In genomic region chr12:12908252-12908651, GRCh38 we compare ENCODE assay signal across 33 cellular contexts. TPM values are rescaled to one million over a fixed set of nuclear protein-coding genes. Genes with fewer than 3 reads are reported as not detected.
"Had no signal": no experiment of that assay in that cellular context is flagged by ENCODE, and none has a peak within 500 bp of the region (broad histone marks: within the 10 kb centered on the region; RNA-seq: fewer than 3 reads in every experiment).

No MANE protein-coding gene starts in this region.

- H3K36me3 Mint-ChIP-seq: activated CD4-positive, alpha-beta memory T cell treated with anti-CD3 and anti-CD28 coated beads for 36 hours; activated naive CD4-positive, alpha-beta T cell treated with anti-CD3 and anti-CD28 coated beads, Interleukin-2, amount 50 U/mL, for 72 hours had no signal

- H3K4me3 Mint-ChIP-seq: activated B cell treated with CpG ODN at 0.5 μM for 24 hours; activated CD4-positive, alpha-beta memory T cell treated with anti-CD3 and anti-CD28 coated beads for 36 hours; activated naive CD4-positive, alpha-beta T cell treated with anti-CD3 and anti-CD28 coated beads for 36 hours; activated T-cell treated with anti-CD3 and anti-CD28 coated beads, Interleukin-2, amount 50 U/mL, for 4 hours; activated T-helper 1 cell treated with anti-CD3 and anti-CD28 coated beads, Interleukin-12 subunit alpha, Interleukin-12 subunit beta, Interleukin-2, Interleukin-4 antibody, amounts not matched to agents 30 ng/mL and 10 ng/mL and 1 ng/mL, durations not matched to agents 14 hours and 24 hours and 36 hours had no signal

- H3K27me3 ChIP-seq: adrenal gland, body of pancreas, breast epithelium, SJCRH30 had no signal

- H3K36me3 ChIP-seq: adrenal gland, breast epithelium had no signal

- H3K27ac Mint-ChIP-seq: activated B cell treated with CpG ODN at 0.5 μM for 24 hours; activated CD4-positive, alpha-beta memory T cell treated with anti-CD3 and anti-CD28 coated beads for 36 hours; activated naive CD4-positive, alpha-beta T cell treated with anti-CD3 and anti-CD28 coated beads for 36 hours; activated naive CD4-positive, alpha-beta T cell treated with anti-CD3 and anti-CD28 coated beads, Interleukin-2, amount 50 U/mL, for 72 hours; activated T-helper 1 cell treated with anti-CD3 and anti-CD28 coated beads, Interleukin-12 subunit alpha, Interleukin-12 subunit beta, Interleukin-2, Interleukin-4 antibody, amounts not matched to agents 30 ng/mL and 10 ng/mL and 1 ng/mL, durations not matched to agents 14 hours and 24 hours and 36 hours had no signal

- H3K27ac ChIP-seq: adrenal gland, body of pancreas, breast epithelium, SJCRH30, SK-N-MC had no signal

- ATAC-seq: activated naive CD4-positive, alpha-beta T cell treated with anti-CD3 and anti-CD28 coated beads, Interleukin-2, amount 50 U/mL, for 72 hours; activated T-cell treated with anti-CD3 and anti-CD28 coated beads, Interleukin-2, amount 50 U/mL, for 4 hours; body of pancreas; PC-3 had no signal

- DNase-seq: activated B cell treated with CpG ODN at 0.5 μM for 24 hours; activated CD4-positive, alpha-beta memory T cell treated with anti-CD3 and anti-CD28 coated beads for 36 hours; activated CD4-positive, alpha-beta T cell treated with anti-CD3 and anti-CD28 coated beads for 4 hours; activated CD4-positive, alpha-beta T cell treated with anti-CD3 and anti-CD28 coated beads, Interleukin-2, amount 50 U/mL, for 1 hour; activated CD4-positive, CD25-positive, alpha-beta regulatory T cell treated with anti-CD3 and anti-CD28 coated beads, Interleukin-2, amount 50 U/mL, for 72 hours; activated CD8-positive, alpha-beta memory T cell treated with anti-CD3 and anti-CD28 coated beads, Interleukin-2, amount 50 U/mL, for 4 hours; activated gamma-delta T cell treated with Interleukin-2 at 50 U/mL for 16 hours; activated naive CD4-positive, alpha-beta T cell treated with anti-CD3 and anti-CD28 coated beads for 36 hours; activated T-cell treated with anti-CD3 and anti-CD28 coated beads for 4 hours; activated T-cell treated with anti-CD3 and anti-CD28 coated beads, Interleukin-2, amount 50 U/mL, for 4 hours; adrenal gland; body of pancreas; Karpas-422; KBM-7; NCI-H1105; NCI-H1417 treated with DMSO at 0.1 percent for 48 hours; NCI-H187 treated with DMSO at 0.1 percent for 48 hours; NCI-H510A; NCI-H526; NCI-H748 treated with DMSO at 0.1 percent for 48 hours; NK-92 treated with Interleukin-12 subunit alpha and Interleukin-12 subunit beta, amount 100 ng/mL, for 24 hours; PC-3; Right ventricle myocardium superior; SJCRH30 had no signal

- H3K4me3 ChIP-seq: adrenal gland, body of pancreas, breast epithelium, SJCRH30, SK-N-MC had no signal

- H3K9me3 ChIP-seq: adrenal gland, body of pancreas, breast epithelium, SJCRH30 had no signal

- H3K9me3 Mint-ChIP-seq: activated B cell treated with CpG ODN at 0.5 μM for 24 hours; activated CD4-positive, alpha-beta memory T cell treated with anti-CD3 and anti-CD28 coated beads for 36 hours; activated naive CD4-positive, alpha-beta T cell treated with anti-CD3 and anti-CD28 coated beads for 36 hours; activated naive CD4-positive, alpha-beta T cell treated with anti-CD3 and anti-CD28 coated beads, Interleukin-2, amount 50 U/mL, for 72 hours; activated T-cell treated with anti-CD3 and anti-CD28 coated beads, Interleukin-2, amount 50 U/mL, for 4 hours; activated T-helper 1 cell treated with anti-CD3 and anti-CD28 coated beads, Interleukin-12 subunit alpha, Interleukin-12 subunit beta, Interleukin-2, Interleukin-4 antibody, amounts not matched to agents 30 ng/mL and 10 ng/mL and 1 ng/mL, durations not matched to agents 14 hours and 24 hours and 36 hours had no signal

RNA-seq across cellular contexts. Expression of gene GPRC5A, which starts 16.9 kb away (rescaled TPM):
- total RNA-seq: activated B cell treated with CpG ODN at 0.5 μM for 24 hours; activated T-helper 1 cell treated with anti-CD3 and anti-CD28 coated beads, Interleukin-12 subunit alpha, Interleukin-12 subunit beta, Interleukin-2, Interleukin-4 antibody, amounts not matched to agents 30 ng/mL and 10 ng/mL and 1 ng/mL, durations not matched to agents 14 hours and 24 hours and 36 hours; T-helper 1 cell treated with Interleukin-12 subunit alpha and Interleukin-12 subunit beta and Interleukin-4 antibody, amounts not matched to agents 30 ng/mL and 1 ng/mL, for 36 hours had no signal

RNA-seq across cellular contexts. Expression of gene GPRC5D, which starts 43.7 kb away (rescaled TPM):
- total RNA-seq: activated naive CD4-positive, alpha-beta T cell treated with anti-CD3 and anti-CD28 coated beads for 36 hours; activated naive CD4-positive, alpha-beta T cell treated with anti-CD3 and anti-CD28 coated beads, Interleukin-2, amount 50 U/mL, for 72 hours; activated T-cell treated with anti-CD3 and anti-CD28 coated beads, Interleukin-2, amount 50 U/mL, for 4 hours; activated T-helper 1 cell treated with anti-CD3 and anti-CD28 coated beads, Interleukin-12 subunit alpha, Interleukin-12 subunit beta, Interleukin-2, Interleukin-4 antibody, amounts not matched to agents 30 ng/mL and 10 ng/mL and 1 ng/mL, durations not matched to agents 14 hours and 24 hours and 36 hours; adrenal gland; astrocyte; body of pancreas; breast epithelium; cardiac septum; MCF 10A; PC-3; Right ventricle myocardium superior; SJCRH30; T-helper 1 cell treated with Interleukin-12 subunit alpha and Interleukin-12 subunit beta and Interleukin-4 antibody, amounts not matched to agents 30 ng/mL and 1 ng/mL, for 36 hours; T-helper 2 cell treated with Interferon-gamma antibody and Interleukin-4, amounts not matched to agents 100 ng/mL and 5 ng/mL, for 36 hours had no signal
